15 cellular contexts compared by ENCODE assay signal in genomic region chr1:8417625-8418024, GRCh38.
DNase-seq lines count a peak whose midpoint lies in the region; ATAC-seq, FAIRE-seq and TF ChIP-seq lines count a peak whose summit lies in the region.
"Had no signal": no experiment of that assay in that cellular context is flagged by ENCODE, and none has a peak within 500 bp of the region (broad histone marks: within the 10 kb centered on the region; RNA-seq: fewer than 3 reads in every experiment).

No MANE protein-coding gene starts in this region.

- no peak for TF ChIP-seq CTCF in left ventricle myocardium inferior (IDR thresholded peaks at IDR 0.05; ENCODE audit: borderline replicate concordance)
- TF ChIP-seq CTCF in upper lobe of left lung (IDR thresholded peaks at IDR 0.05), result no peak

- H3K9ac ChIP-seq in adipocyte (ENCODE audit: low read length) (no peak overlapping the region), muscle layer of colon (ENCODE audit: low read length) (no peak overlapping the region)

- WGBS in upper lobe of left lung, 2 donors, result 56 to 59% methylated on average over 5 of the region's 5 CpGs

- H3K9me3 ChIP-seq in left ventricle myocardium inferior (replicated peaks) (no peaks in the 10 kb centered on the region), adipocyte (ENCODE audit: control insufficient read depth, low read length) (no peaks in the 10 kb centered on the region), muscle layer of colon (ENCODE audit: low read length) (no peaks in the 10 kb centered on the region), upper lobe of left lung (no peaks in the 10 kb centered on the region)

- H3K27me3 ChIP-seq in left ventricle myocardium inferior (ENCODE audit: low read depth) (no peaks in the 10 kb centered on the region), adipocyte (replicated peaks; ENCODE audit: control insufficient read depth, insufficient read depth, low read length) (no peaks in the 10 kb centered on the region), muscle layer of colon (ENCODE audit: control insufficient read depth in 1 of 2, insufficient read depth in 2 of 2, low read length in 2 of 2) (no peaks in the 10 kb centered on the region), upper lobe of left lung (no peaks in the 10 kb centered on the region)

- TF ChIP-seq EP300 in upper lobe of left lung (IDR thresholded peaks at IDR 0.05), result no peak

- DNase-seq in left ventricle myocardium inferior, result no peak
- no peak for DNase-seq in cardiac septum (ENCODE audit: low spot score)
- no peak for DNase-seq in adipocyte (ENCODE audit: low read depth)
- no peak for DNase-seq in upper lobe of left lung
- no peak for DNase-seq in frontal cortex (ENCODE audit: low spot score in 2 of 2)
- DNase-seq in NCI-H1694 treated with DMSO at 0.1 percent for 48 hours (lab: John Stamatoyannopoulos, UW), result no peak
- DNase-seq: activated CD8-positive, alpha-beta memory T cell treated with anti-CD3 and anti-CD28 coated beads, Interleukin-2, amount 50 U/mL, for 48 hours; AML-193; MV-4-11; natural killer cell; NCI-H226; stimulated activated CD4-positive, alpha-beta T cell treated with anti-CD3 and anti-CD28 coated beads, Interleukin-12 subunit alpha, Interleukin-12 subunit beta, amount 100 ng/mL, for 4 hours had no signal

- intact Hi-C loops in left ventricle myocardium inferior (cut with micrococcal nuclease), result no loop called here
- intact Hi-C loops in cardiac septum (cut with DNase I), result no loop called here

- no peak for ATAC-seq in upper lobe of left lung (ENCODE audit: low FRiP score in 2 of 2)
- ATAC-seq in GM19023 (IDR thresholded peaks at IDR 0.05; ENCODE audit: unreplicated experiment), result no peak
- ATAC-seq: natural killer cell had no signal

- TF ChIP-seq POLR2A in upper lobe of left lung (IDR thresholded peaks at IDR 0.05), result no peak

- H3K4me1 ChIP-seq in left ventricle myocardium inferior, result peaks cover 99% of the 10 kb centered on the region
- H3K4me1 ChIP-seq in adipocyte (ENCODE audit: control insufficient read depth, insufficient read depth, low read length), result peaks cover 57% of the 10 kb centered on the region
- peaks cover 82% of the 10 kb centered on the region for H3K4me1 ChIP-seq in muscle layer of colon (ENCODE audit: insufficient read depth, low read length)
- H3K4me1 ChIP-seq in upper lobe of left lung, result peaks cover 72 to 81% (median 78%) of the 10 kb centered on the region in 4 donors

- H3K36me3 ChIP-seq in left ventricle myocardium inferior (peaks cover 44% of the 10 kb centered on the region), adipocyte (ENCODE audit: control insufficient read depth, insufficient read depth, low read length, severe bottlenecking) (peaks cover 71% of the 10 kb centered on the region), muscle layer of colon (ENCODE audit: insufficient read depth, low read length) (peaks cover 17% of the 10 kb centered on the region), upper lobe of left lung (peaks cover 0 to 40% (median 9%) of the 10 kb centered on the region in 4 donors)

- peak overlapping the region; percentile 98 for H3K27ac ChIP-seq in left ventricle myocardium inferior (replicated peaks)
- peak overlapping the region; percentile 1 for H3K27ac ChIP-seq in muscle layer of colon (ENCODE audit: low read depth, low read length)
- H3K27ac ChIP-seq in upper lobe of left lung, result peak overlapping the region in 3 of 4 donors; percentile 36 to 99 (median 95)

- FAIRE-seq in frontal cortex (lab: Jason Lieb, UNC), result no peak
- FAIRE-seq: bronchial epithelial cell had no signal

- peak overlapping the region; percentile 84 for H3K4me3 ChIP-seq in left ventricle myocardium inferior
- peak overlapping the region; percentile 18 for H3K4me3 ChIP-seq in adipocyte (ENCODE audit: low read length)
- peak overlapping the region in 1 of 2 donors; percentile 9 for H3K4me3 ChIP-seq in muscle layer of colon (ENCODE audit: low read depth in 1 of 2, low read length in 2 of 2)
- no peak overlapping the region for H3K4me3 ChIP-seq in upper lobe of left lung

Comparison
In these comparisons a context has a peak if more than half of its experiments do, and no peak if none do; other contexts are left out.
1. H3K27ac ChIP-seq: peak in every context shown above with its lines; median percentile 98 in left ventricle myocardium inferior; 95 in upper lobe of left lung; 1 in muscle layer of colon.
2. H3K4me3 ChIP-seq: peak in left ventricle myocardium inferior (single experiment) and adipocyte (single experiment); none in upper lobe of left lung (0 of 4).